ENCODE assay signal across 9 cellular contexts in genomic region chr12:131489718-131490117, GRCh38.
"Had no signal": no experiment of that assay in that cellular context is flagged by ENCODE, and none has a peak within 500 bp of the region (broad histone marks: within the 10 kb centered on the region; RNA-seq: fewer than 3 reads in every experiment).

No MANE protein-coding gene starts in this region.

- H3K4me1 Mint-ChIP-seq: GM23338 had no signal

- ATAC-seq: GM23338, HCT116 had no signal

- H3K4me3 ChIP-seq: GM23248, GM23338, HAP-1 had no signal

- DNase-seq: GM23248, GOT3, H7, H9, HCEC 1CT, HFFc6 had no signal

- H3K4me1 ChIP-seq: HAP-1 had no signal

- H3K27ac Mint-ChIP-seq: GM23338, H9, HFFc6 had no signal

- H3K4me3 Mint-ChIP-seq: GM23338, H9, HFFc6 had no signal

- H3K9me3 ChIP-seq: HAP-1 had no signal

- H3K27ac ChIP-seq: GM23248 had no signal

- H3K36me3 ChIP-seq: HAP-1 had no signal
